ENCODE assay signal across 1 cellular context in the genomic region with DNA sequence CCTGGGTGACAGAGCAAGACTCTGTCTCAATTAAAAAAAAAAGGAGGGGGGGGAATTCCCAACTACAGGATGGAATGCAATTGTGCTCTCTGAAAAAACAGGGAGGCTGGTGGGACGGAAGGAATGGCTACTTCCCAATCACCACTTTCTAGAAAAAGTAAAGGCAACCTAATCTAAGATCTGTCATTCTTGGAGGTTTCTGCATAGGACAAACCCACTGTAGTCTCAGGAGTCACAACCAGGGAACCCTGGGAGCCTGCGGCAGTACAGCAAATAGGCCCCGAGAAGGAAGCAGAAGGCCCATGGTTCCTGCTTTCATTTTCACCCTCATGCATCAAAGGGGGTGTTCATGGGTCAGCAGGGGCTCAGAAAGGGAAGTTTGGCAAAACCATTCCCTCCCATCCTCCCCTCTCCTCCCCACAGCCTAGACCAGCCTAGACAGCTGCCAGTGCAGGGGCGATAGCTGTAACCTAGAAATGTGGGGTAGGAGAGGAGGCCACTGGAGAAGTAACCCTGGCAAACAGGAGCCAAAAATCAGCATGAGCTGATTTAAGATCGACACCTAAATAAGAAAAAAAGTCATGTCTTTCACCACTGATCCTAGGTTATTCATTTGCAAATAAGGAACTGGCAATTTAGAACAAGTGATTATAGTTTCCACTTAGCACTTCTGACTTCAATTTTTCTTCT.
TF ChIP-seq lines count a peak whose summit lies in the region.

No MANE protein-coding gene starts in this region.

TF ChIP-seq in IMR-90, 13 proteins besides CTCF, POLR2A, EP300 and RAD21 (continued from another document):
- TF ChIP-seq, protein P1, sequence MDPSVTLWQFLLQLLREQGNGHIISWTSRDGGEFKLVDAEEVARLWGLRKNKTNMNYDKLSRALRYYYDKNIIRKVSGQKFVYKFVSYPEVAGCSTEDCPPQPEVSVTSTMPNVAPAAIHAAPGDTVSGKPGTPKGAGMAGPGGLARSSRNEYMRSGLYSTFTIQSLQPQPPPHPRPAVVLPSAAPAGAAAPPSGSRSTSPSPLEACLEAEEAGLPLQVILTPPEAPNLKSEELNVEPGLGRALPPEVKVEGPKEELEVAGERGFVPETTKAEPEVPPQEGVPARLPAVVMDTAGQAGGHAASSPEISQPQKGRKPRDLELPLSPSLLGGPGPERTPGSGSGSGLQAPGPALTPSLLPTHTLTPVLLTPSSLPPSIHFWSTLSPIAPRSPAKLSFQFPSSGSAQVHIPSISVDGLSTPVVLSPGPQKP (IDR thresholded peaks at IDR 0.05; ENCODE audit: borderline replicate concordance, low read depth, low read length): no peak
- TF ChIP-seq RFX5 (IDR thresholded peaks at IDR 0.05; ENCODE audit: low read depth, low read length): no peak
- no peak for TF ChIP-seq CHD1 (IDR thresholded peaks at IDR 0.05; ENCODE audit: low read depth, low read length)
- no peak for TF ChIP-seq BHLHE40 (IDR thresholded peaks at IDR 0.05; ENCODE audit: low read depth, low read length)
- no peak for TF ChIP-seq FOS (IDR thresholded peaks at IDR 0.05; ENCODE audit: low read depth, low read length)
- TF ChIP-seq MAZ (IDR thresholded peaks at IDR 0.05; ENCODE audit: borderline replicate concordance, low read depth, low read length): no peak
- TF ChIP-seq MAFK (IDR thresholded peaks at IDR 0.05; ENCODE audit: low read depth, low read length): no peak
- no peak for TF ChIP-seq NFE2L2 (IDR thresholded peaks at IDR 0.05; ENCODE audit: low read depth, low read length)
- TF ChIP-seq, protein P2, sequence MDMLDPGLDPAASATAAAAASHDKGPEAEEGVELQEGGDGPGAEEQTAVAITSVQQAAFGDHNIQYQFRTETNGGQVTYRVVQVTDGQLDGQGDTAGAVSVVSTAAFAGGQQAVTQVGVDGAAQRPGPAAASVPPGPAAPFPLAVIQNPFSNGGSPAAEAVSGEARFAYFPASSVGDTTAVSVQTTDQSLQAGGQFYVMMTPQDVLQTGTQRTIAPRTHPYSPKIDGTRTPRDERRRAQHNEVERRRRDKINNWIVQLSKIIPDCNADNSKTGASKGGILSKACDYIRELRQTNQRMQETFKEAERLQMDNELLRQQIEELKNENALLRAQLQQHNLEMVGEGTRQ (IDR thresholded peaks at IDR 0.05; ENCODE audit: low read depth, low read length): no peak
- TF ChIP-seq SMC3 (IDR thresholded peaks at IDR 0.05; ENCODE audit: low read depth, low read length): no peak
- no peak for TF ChIP-seq CEBPB (IDR thresholded peaks at IDR 0.05; ENCODE audit: low read depth, low read length)
